In the genomic region with DNA sequence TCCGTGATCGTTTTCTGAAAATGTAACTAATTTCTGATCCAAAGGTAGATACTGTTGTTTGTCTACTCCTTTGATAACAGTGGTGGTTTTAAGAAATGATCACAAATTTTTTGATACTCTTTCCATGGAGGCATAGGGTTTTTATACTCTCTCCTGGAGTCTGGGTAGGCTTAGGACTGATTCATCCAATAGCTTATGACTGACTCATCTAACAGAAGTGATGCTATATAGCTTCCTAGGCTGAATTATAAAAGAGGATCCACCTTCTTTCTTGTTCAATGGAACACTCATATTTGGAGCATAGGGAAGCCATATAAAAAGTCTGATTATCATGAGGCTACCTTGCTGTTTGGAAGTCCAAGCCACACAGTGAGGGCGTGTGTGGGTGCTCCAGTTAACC, we compare ENCODE assay signal across 16 cellular contexts.
DNase-seq lines count a peak whose midpoint lies in the region; ATAC-seq and TF ChIP-seq lines count a peak whose summit lies in the region.
"Had no signal": no experiment of that assay in that cellular context is flagged by ENCODE, and none has a peak within 500 bp of the region (broad histone marks: within the 10 kb centered on the region; RNA-seq: fewer than 3 reads in every experiment).

No MANE protein-coding gene starts in this region.

- peaks cover 9% of the 10 kb centered on the region for H3K9me3 ChIP-seq in Karpas-422 (ENCODE audit: low read length)
- peaks cover 0 to 8% (median 0%) of the 10 kb centered on the region in 8 donors for H3K9me3 ChIP-seq in spleen
- H3K9me3 ChIP-seq: mucosa of descending colon had no signal

- H3K9me2 ChIP-seq in Karpas-422 (replicated peaks; ENCODE audit: insufficient read depth, low read length), result no peaks in the 10 kb centered on the region

- TF ChIP-seq POLR2A in spleen (IDR thresholded peaks at IDR 0.05), result no peak

- no peak overlapping the region for H2AFZ ChIP-seq in Karpas-422 (ENCODE audit: low read length)

- H3K9ac ChIP-seq in Karpas-422 (ENCODE audit: low read length), result no peak overlapping the region

- H3K79me2 ChIP-seq in Karpas-422 (ENCODE audit: low read length), result no peaks in the 10 kb centered on the region

- H3K4me1 ChIP-seq in Karpas-422 (ENCODE audit: low read length) (peaks cover 84% of the 10 kb centered on the region), spleen (peaks cover 0 to 8% (median 5%) of the 10 kb centered on the region in 6 donors)
- H3K4me1 ChIP-seq: left ventricle myocardium inferior had no signal

- no peak overlapping the region for H3K4me3 ChIP-seq in Karpas-422 (ENCODE audit: low read length)
- H3K4me3 ChIP-seq in brain microvascular endothelial cell (ENCODE audit: low read depth, low read length), result no peak overlapping the region
- H3K4me3 ChIP-seq in spleen, result no peak overlapping the region
- H3K4me3 ChIP-seq: left ventricle myocardium inferior, mucosa of descending colon had no signal

- in situ Hi-C loops in brain microvascular endothelial cell (cut with HindIII; ENCODE audit: low pct_ligation_motif_present, low sequenced_read_pairs), result no loop called here

- H4K20me1 ChIP-seq in Karpas-422 (ENCODE audit: insufficient read depth, low read depth, low read length), result no peaks in the 10 kb centered on the region

- intact Hi-C loops in spleen (cut with DNase I; ENCODE audit: low total_unique reads), result no loop called here
- intact Hi-C loops in left cardiac atrium (cut with DNase I), result no loop called here

- no peak for ATAC-seq in left cardiac atrium
- ATAC-seq: mucosa of descending colon, Panc1 had no signal

- no peak for TF ChIP-seq CTCF in brain microvascular endothelial cell (IDR thresholded peaks at IDR 0.05; ENCODE audit: low read depth, low read length, missing control alignments)
- no peak for TF ChIP-seq CTCF in spleen (IDR thresholded peaks at IDR 0.05 in 8 of 11, conservative IDR thresholded peaks at IDR 0.05 in 3 of 11)

- 80 to 97% (median 84%) methylated on average over 3 of the region's 3 CpGs for WGBS in spleen, 5 donors

- H3K27me3 ChIP-seq in Karpas-422 (ENCODE audit: low read length) (no peaks in the 10 kb centered on the region), brain microvascular endothelial cell (replicated peaks) (no peaks in the 10 kb centered on the region), spleen (replicated peaks in 1 of 7) (no peaks in the 10 kb centered on the region)

- H3K27ac ChIP-seq in Karpas-422 (ENCODE audit: low read length), result peak overlapping the region; percentile 96; the same call in 1 of the 2 replicates
- no peak overlapping the region for H3K27ac ChIP-seq in brain microvascular endothelial cell
- no peak overlapping the region for H3K27ac ChIP-seq in spleen
- H3K27ac ChIP-seq: left ventricle myocardium inferior had no signal

- H3K36me3 ChIP-seq in Karpas-422 (ENCODE audit: insufficient read depth, low read length) (peaks cover 8% of the 10 kb centered on the region; the same call in 1 of the 2 replicates), brain microvascular endothelial cell (replicated peaks) (no peaks in the 10 kb centered on the region), spleen (no peaks in the 10 kb centered on the region)
- H3K36me3 ChIP-seq: left ventricle myocardium inferior had no signal

- no peak overlapping the region for H3K4me2 ChIP-seq in Karpas-422 (ENCODE audit: low read depth, low read length, poor library complexity, severe bottlenecking)

- DNase-seq in EH (ENCODE audit: low read depth), result peak; percentile 68
- DNase-seq in Karpas-422, result no peak
- DNase-seq in brain microvascular endothelial cell, result peak; percentile 30
- peak; percentile 20 for DNase-seq in kidney glomerular epithelial cell (lab: John Stamatoyannopoulos, UW)
- no peak for DNase-seq in spleen
- no peak for DNase-seq in NCI-H748 treated with DMSO at 0.1 percent for 48 hours (lab: John Stamatoyannopoulos, UW)
- DNase-seq in left cardiac atrium, result no peak
- no peak for DNase-seq in medulla oblongata (ENCODE audit: extremely low spot score)
- DNase-seq: activated CD4-positive, alpha-beta T cell treated with anti-CD3 and anti-CD28 coated beads, Interleukin-2, amount 10 ng/mL, durations not matched to agents 7 days and 5 days; AML-193; DMS79 treated with DMSO at 0.1 percent for 48 hours; left ventricle myocardium inferior; mucosa of descending colon; retina; SW 1271 had no signal

Comparison
In these comparisons a context has a peak if more than half of its experiments do, and no peak if none do; other contexts are left out.
1. DNase-seq: peak in EH (single experiment), brain microvascular endothelial cell (single experiment) and kidney glomerular epithelial cell (single experiment); none in Karpas-422 (single experiment), spleen (single experiment), NCI-H748 treated with DMSO at 0.1 percent for 48 hours (single experiment), left cardiac atrium (single experiment) and medulla oblongata (single experiment).